Comparison of ENCODE assay signal across 8 cellular contexts in the genomic region with DNA sequence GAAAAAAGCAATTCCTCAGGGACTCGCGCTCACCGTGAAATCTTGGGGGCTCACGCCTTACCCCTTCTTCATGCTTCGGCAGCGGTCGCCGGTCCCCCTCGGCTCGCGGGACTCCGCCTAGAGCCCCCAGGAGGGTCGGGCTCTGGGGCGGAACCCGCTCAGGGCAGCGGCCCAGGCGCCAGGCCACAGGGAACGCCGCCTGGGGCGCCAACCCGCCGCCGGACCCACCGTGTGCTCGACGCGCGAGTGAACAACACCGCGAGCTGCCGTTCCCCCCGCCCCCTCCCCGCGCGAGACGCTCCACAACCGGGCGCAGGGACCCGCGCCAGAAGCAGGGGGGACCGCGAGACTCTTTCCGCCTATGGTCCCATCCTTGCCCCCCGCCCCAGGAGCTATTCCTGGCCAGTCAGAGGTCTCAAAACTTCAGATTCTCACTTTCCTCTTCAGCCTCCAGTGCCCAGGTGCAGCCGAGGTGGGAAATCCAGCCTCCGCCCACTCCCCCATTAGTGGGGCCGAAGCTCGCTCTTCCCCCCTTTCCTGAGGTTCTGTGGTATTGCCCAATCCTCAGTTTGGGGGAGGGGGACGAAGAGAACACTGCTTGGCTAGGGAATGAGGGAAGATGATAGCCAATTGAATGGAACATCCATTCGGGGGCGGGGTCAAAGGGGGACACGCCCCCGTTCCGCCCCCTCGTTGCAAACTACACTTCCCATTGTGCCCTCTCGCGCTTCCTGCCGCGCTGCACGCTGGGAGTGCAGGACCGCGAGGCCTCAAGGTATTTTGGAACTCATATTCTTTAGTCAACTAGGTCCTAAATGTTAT. TPM values are rescaled to one million over a fixed set of nuclear protein-coding genes. Genes with fewer than 3 reads are reported as not detected.
A peak's percentile ranks its signal among the peaks of the same experiment; 100 is the strongest.
DNase-seq lines count a peak whose midpoint lies in the region; ATAC-seq and FAIRE-seq lines count a peak whose summit lies in the region.

TSS of gene WASF1 (minus strand) at position 265 of the 822 bp plus-strand sequence. CDS start 52,069 bp downstream, outside the sequence.

- H3K9ac ChIP-seq in HUES48 (ENCODE audit: low read depth, low read length) = peak within 1 kb of the TSS; percentile 93
- peak within 1 kb of the TSS; percentile 97 for H3K9ac ChIP-seq in NT2/D1 (ENCODE audit: insufficient read length, low read depth)

- H3K36me3 ChIP-seq in HUES48 (ENCODE audit: control insufficient read depth, insufficient read depth, low read length) (no peaks in the 10 kb centered on the region), NT2/D1 (ENCODE audit: insufficient read depth, insufficient read length, low read length) (peaks cover 15% of the 10 kb centered on the region)

- no peaks in the 10 kb centered on the region for H3K9me3 ChIP-seq in HUES48 (ENCODE audit: control insufficient read depth, insufficient read depth, low read length)
- H3K9me3 ChIP-seq in NT2/D1 (ENCODE audit: insufficient read depth, low read length) = no peaks in the 10 kb centered on the region

- peak; percentile 80 for ATAC-seq in GM21423 (IDR thresholded peaks at IDR 0.05; ENCODE audit: unreplicated experiment)

- FAIRE-seq in endometrium (lab: Jason Lieb, UNC) = peak; percentile 99

- H3K27me3 ChIP-seq in HUES48 (ENCODE audit: control insufficient read depth, insufficient read depth, low read length) = no peaks in the 10 kb centered on the region
- no peaks in the 10 kb centered on the region for H3K27me3 ChIP-seq in NT2/D1 (ENCODE audit: insufficient read depth, insufficient read length)

- peak; percentile 91 for DNase-seq in COLO829 (ENCODE audit: low spot score)
- peak; percentile 91 for DNase-seq in NT2/D1 (ENCODE audit: low read depth, low spot score)
- peak; percentile 69 for DNase-seq in activated CD8-positive, alpha-beta memory T cell treated with anti-CD3 and anti-CD28 coated beads, Interleukin-2, amount 50 U/mL, for 24 hours (ENCODE audit: extremely low read depth)
- peak; percentile 96 for DNase-seq in mesenteric fat pad (ENCODE audit: low spot score)
- DNase-seq in stimulated activated CD8-positive, alpha-beta memory T cell treated with anti-CD3 and anti-CD28 coated beads, Interleukin-15, amount 100 ng/mL, for 1 hour (ENCODE audit: low read depth) = peak; percentile 76

- H3K4me3 ChIP-seq in HUES48 (ENCODE audit: low read depth, low read length) (peak within 1 kb of the TSS; percentile 94), NT2/D1 (ENCODE audit: insufficient read length, low read depth) (peak within 1 kb of the TSS; percentile 99)

- H3K4me1 ChIP-seq in HUES48 (ENCODE audit: control insufficient read depth, insufficient read depth, low read length) (peaks cover 10% of the 10 kb centered on the region), NT2/D1 (ENCODE audit: insufficient read depth, insufficient read length) (no peaks in the 10 kb centered on the region)

- H3K27ac ChIP-seq in HUES48 (ENCODE audit: low read depth, low read length) = peak within 1 kb of the TSS; percentile 94

RNA-seq across cellular contexts. Expression of gene WASF1, which starts in this region (rescaled TPM):
- 9.4 TPM for total RNA-seq in mesenteric fat pad

Comparison
In these comparisons a context has a peak if more than half of its experiments do, and no peak if none do; other contexts are left out.
1. Peak in every context shown above with its lines: DNase-seq, ATAC-seq, H3K4me3 ChIP-seq and H3K27ac ChIP-seq.